In genomic region chr2:121334581-121335293, GRCh38 we compare ENCODE assay signal across 15 cellular contexts. TPM values are rescaled to one million over a fixed set of nuclear protein-coding genes. Genes with fewer than 3 reads are reported as not detected.
DNase-seq lines count a peak whose midpoint lies in the region; ATAC-seq and TF ChIP-seq lines count a peak whose summit lies in the region.
"Had no signal": no experiment of that assay in that cellular context is flagged by ENCODE, and none has a peak within 500 bp of the region (broad histone marks: within the 10 kb centered on the region; RNA-seq: fewer than 3 reads in every experiment).

No MANE protein-coding gene starts in this region.

- peaks cover 3% of the 10 kb centered on the region; the same call in 1 of the 2 replicates for H3K27me3 Mint-ChIP-seq in H9 (ENCODE audit: low read depth)
- peaks cover 5% of the 10 kb centered on the region for H3K27me3 Mint-ChIP-seq in neural progenitor cell (ENCODE audit: insufficient read depth, low read depth)
- H3K27me3 Mint-ChIP-seq: CD4-positive, alpha-beta T cell; IgD-negative memory B cell had no signal

- no peak overlapping the region for H2BK120ac ChIP-seq in H9 (ENCODE audit: low read depth, low read length, poor library complexity, severe bottlenecking)

- no peak overlapping the region for H3K9ac ChIP-seq in H9 (ENCODE audit: extremely low read depth, insufficient read length, low read length)
- no peak overlapping the region for H3K9ac ChIP-seq in neural progenitor cell

- H3K23me2 ChIP-seq in H9 (ENCODE audit: insufficient read length, low read depth, low read length, poor library complexity, severe bottlenecking), result no peaks in the 10 kb centered on the region

- DNase-seq in H9 (peak; percentile 72), cerebellar cortex (ENCODE audit: low spot score) (peak; percentile 81), neural progenitor cell (ENCODE audit: low spot score) (peak; percentile 32), GM10266 (ENCODE audit: extremely low spot score) (no peak), occipital lobe (lab: John Stamatoyannopoulos, UW) (no peak)
- DNase-seq: CD4-positive, alpha-beta T cell; effector memory CD4-positive, alpha-beta T cell; heart left ventricle; NCI-H1436 treated with DMSO at 0.1 percent for 48 hours; NCI-H524 treated with DMSO at 0.1 percent for 48 hours; retina had no signal

- H4K8ac ChIP-seq in H9 (replicated peaks; ENCODE audit: insufficient read length, low read depth, low read length), result no peak overlapping the region

- no peak overlapping the region for H2BK20ac ChIP-seq in H9 (ENCODE audit: low read depth, low read length, poor library complexity, severe bottlenecking)

- H3K4me2 ChIP-seq in H9 (ENCODE audit: insufficient read depth, insufficient read length, low read length) (no peak overlapping the region), neural progenitor cell (no peak overlapping the region)

- H3K36me3 Mint-ChIP-seq in H9 (ENCODE audit: insufficient read depth in 1 of 3, low read depth in 3 of 3) (peaks cover 0 to 6% (median 6%) of the 10 kb centered on the region in 3 experiments; a peak in 4 of 7 replicates), neural progenitor cell (peaks cover 9% of the 10 kb centered on the region)

- H3K9me3 Mint-ChIP-seq in H9 (no peaks in the 10 kb centered on the region; a peak in 1 of 5 replicates), neural progenitor cell (no peaks in the 10 kb centered on the region)
- H3K9me3 Mint-ChIP-seq: CD4-positive, alpha-beta T cell; IgD-negative memory B cell had no signal

- no peak overlapping the region for H2BK5ac ChIP-seq in H9 (ENCODE audit: insufficient read length, low read length)

- no peaks in the 10 kb centered on the region for H3K79me1 ChIP-seq in H9 (ENCODE audit: insufficient read depth, low read depth, low read length, poor library complexity, severe bottlenecking)

- no peak overlapping the region for H2BK15ac ChIP-seq in H9 (ENCODE audit: low read depth, low read length)

- H3K4me3 Mint-ChIP-seq in H9 (no peak overlapping the region), neural progenitor cell (no peak overlapping the region)
- H3K4me3 Mint-ChIP-seq: CD4-positive, alpha-beta T cell; IgD-negative memory B cell had no signal

- 0 out of 2 replicates have a peak, but pooled peaks cover 4% of the 10 kb centered on the region for H3K4me1 ChIP-seq in H9 (ENCODE audit: insufficient read depth, low read length)
- H3K4me1 ChIP-seq in neural progenitor cell, result peaks cover 9% of the 10 kb centered on the region
- H3K4me1 ChIP-seq: ascending aorta had no signal

- no peaks in the 10 kb centered on the region for H3K36me3 ChIP-seq in neural progenitor cell

- no peak overlapping the region for H4K5ac ChIP-seq in H9 (ENCODE audit: insufficient read length, low read depth, low read length)

- no peak overlapping the region for H2BK12ac ChIP-seq in H9 (ENCODE audit: insufficient read length, low read depth, low read length)

- no peak overlapping the region for H3T11ph ChIP-seq in H9 (ENCODE audit: low read length)

- no CpG with 5 or more reads among the region's 14 CpGs for WGBS in H9 (ENCODE audit: extremely low coverage, insufficient read length, low lambda C conversion rate)

- H3K23ac ChIP-seq in H9 (ENCODE audit: insufficient read length, low read depth, low read length), result no peak overlapping the region

- H3K79me2 ChIP-seq in H9 (ENCODE audit: insufficient read depth, low read length) (no peaks in the 10 kb centered on the region), neural progenitor cell (ENCODE audit: low read depth) (no peaks in the 10 kb centered on the region)

- no peak overlapping the region for H3K14ac ChIP-seq in H9 (ENCODE audit: insufficient read depth, low read length)

- ATAC-seq in GM18505 (IDR thresholded peaks at IDR 0.05; ENCODE audit: unreplicated experiment) (peak; percentile 19), HG02798 (IDR thresholded peaks at IDR 0.05; ENCODE audit: poor library complexity, unreplicated experiment) (no peak)

- H3K4me3 ChIP-seq in neural progenitor cell, result no peak overlapping the region
- H3K4me3 ChIP-seq: ascending aorta, heart left ventricle had no signal

- H3K9me3 ChIP-seq in H9 (ENCODE audit: control insufficient read depth, low read depth, low read length) (no peaks in the 10 kb centered on the region), neural progenitor cell (ENCODE audit: low read depth) (no peaks in the 10 kb centered on the region)
- H3K9me3 ChIP-seq: ascending aorta, heart left ventricle had no signal

- H2AK5ac ChIP-seq in H9 (ENCODE audit: insufficient read length, low read length), result no peak overlapping the region

- H3K4me1 Mint-ChIP-seq in H9, result peaks cover 29 to 34% of the 10 kb centered on the region in 2 experiments
- H3K4me1 Mint-ChIP-seq in neural progenitor cell, result peaks cover 15% of the 10 kb centered on the region

- H4K20me1 ChIP-seq in H9 (ENCODE audit: control insufficient read depth, insufficient read depth, insufficient read length) (no peaks in the 10 kb centered on the region), neural progenitor cell (ENCODE audit: low read depth) (no peaks in the 10 kb centered on the region)

- no peak for TF ChIP-seq POLR2A in GM18505 (IDR thresholded peaks at IDR 0.05; ENCODE audit: borderline replicate concordance, extremely low read depth, insufficient read depth, insufficient read length)

- no peak overlapping the region for H3K4ac ChIP-seq in H9 (ENCODE audit: low read depth, low read length)

- no peak overlapping the region for H4K91ac ChIP-seq in H9 (ENCODE audit: insufficient read length, low read depth, low read length)

- H3K27me3 ChIP-seq in H9 (ENCODE audit: insufficient read depth, low read length), result no peaks in the 10 kb centered on the region
- H3K27me3 ChIP-seq in neural progenitor cell, result no peaks in the 10 kb centered on the region
- H3K27me3 ChIP-seq: ascending aorta, heart left ventricle had no signal

- H2AFZ ChIP-seq in H9 (ENCODE audit: low read length) (no peak overlapping the region), neural progenitor cell (replicated peaks) (no peak overlapping the region)

- H3K56ac ChIP-seq in H9 (ENCODE audit: insufficient read length, low read depth, low read length), result no peak overlapping the region

- H3K27ac ChIP-seq in H9 (ENCODE audit: insufficient read length, low read depth, low read length), result no peak overlapping the region
- H3K27ac ChIP-seq in neural progenitor cell, result no peak overlapping the region
- H3K27ac ChIP-seq: ascending aorta, heart left ventricle had no signal

- H3K18ac ChIP-seq in H9 (ENCODE audit: insufficient read length, low read depth, low read length), result no peak overlapping the region

- 0 out of 7 replicates have a peak overlapping the region, but pooled peaks of 1 of the 3 experiments have one; percentile 70 for H3K27ac Mint-ChIP-seq in H9
- H3K27ac Mint-ChIP-seq in neural progenitor cell, result no peak overlapping the region
- H3K27ac Mint-ChIP-seq: CD4-positive, alpha-beta T cell; IgD-negative memory B cell had no signal

- TF ChIP-seq CTCF in H9 (conservative IDR thresholded peaks at IDR 0.05) (no peak), neural progenitor cell (IDR thresholded peaks at IDR 0.05) (no peak), GM10266 (IDR thresholded peaks at IDR 0.05; ENCODE audit: control insufficient read depth, insufficient read depth, low read depth, missing control alignments) (no peak)

- H3F3A ChIP-seq in neural progenitor cell (ENCODE audit: low read depth), result no peaks in the 10 kb centered on the region

RNA-seq across cellular contexts. Expression of gene TFCP2L1, which starts 49.7 kb away (rescaled TPM):
- 1.8 and 1.9 TPM in 2 replicates for total RNA-seq in H9 (2021)
- 0.04 and 0.06 TPM in 2 replicates for total RNA-seq in neural progenitor cell (ENCODE audit: low replicate concordance)
- 0.47 TPM for total RNA-seq in occipital lobe

Comparison
In these comparisons a context has a peak if more than half of its experiments do, and no peak if none do; other contexts are left out.
1. DNase-seq: peak in H9 (single experiment), cerebellar cortex (single experiment) and neural progenitor cell (single experiment); none in GM10266 (single experiment) and occipital lobe (single experiment).